1 cellular context compared by ENCODE assay signal in the genomic region with DNA sequence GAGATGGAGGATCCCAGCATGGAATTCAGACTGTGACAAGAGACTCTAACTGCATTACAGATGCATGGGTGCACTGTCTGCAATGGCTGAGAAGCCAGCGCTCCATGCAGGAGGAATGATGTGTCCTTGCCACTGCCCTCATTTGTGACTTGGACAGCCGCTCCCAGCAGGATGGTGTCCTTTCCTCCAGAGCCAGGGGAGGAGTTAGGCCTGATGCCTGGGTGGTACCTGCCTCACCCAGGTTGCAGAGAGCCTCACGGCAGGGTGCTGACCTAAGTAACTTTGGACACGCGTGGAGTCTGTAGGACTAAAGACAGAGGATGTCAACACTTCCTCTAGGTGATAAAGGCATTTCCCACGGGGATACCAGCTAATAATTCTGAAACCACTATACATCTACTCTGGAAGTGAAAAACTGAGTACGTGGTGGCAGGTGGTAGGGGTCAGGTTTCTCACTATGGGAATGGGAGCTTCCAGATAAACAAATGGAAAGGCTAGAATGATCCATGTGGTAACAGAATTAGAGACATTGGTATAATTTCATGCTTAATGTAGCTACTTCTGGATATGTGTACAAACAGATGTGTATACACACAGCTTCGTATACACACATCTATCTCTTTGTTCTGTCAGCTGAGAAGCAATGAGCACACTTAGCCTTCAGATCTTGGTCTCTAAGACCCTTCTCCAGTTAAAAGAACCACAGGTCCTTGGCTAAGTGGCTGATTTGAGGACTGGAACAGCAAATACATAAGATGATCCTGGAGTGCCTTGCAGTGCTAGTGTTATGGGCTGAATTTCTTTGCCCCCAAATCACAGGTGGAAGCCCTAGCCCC.
TF ChIP-seq lines count a peak whose summit lies in the region.

No MANE protein-coding gene starts in this region.

TF ChIP-seq in HepG2, 621 proteins besides CTCF, POLR2A, EP300 and RAD21:
- TF ChIP-seq ZSCAN29 (CRISPR knock-in tag; conservative IDR thresholded peaks at IDR 0.05) (0 out of 2 replicates have a peak, but pooled peaks have one; percentile 72), PHB2 (IDR thresholded peaks at IDR 0.05; ENCODE audit: partially characterized antibody) (no peak), CENPT (CRISPR knock-in tag; IDR thresholded peaks at IDR 0.05; ENCODE audit: low read depth) (0 out of 2 replicates have a peak, but pooled peaks have one; percentile 10), ZNF605 (CRISPR knock-in tag; IDR thresholded peaks at IDR 0.05) (peak; percentile 99), ZNF790 (CRISPR knock-in tag; IDR thresholded peaks at IDR 0.05; ENCODE audit: borderline replicate concordance) (peak; percentile 80; the same call in 1 of the 2 replicates), KAT7 (CRISPR knock-in tag; IDR thresholded peaks at IDR 0.05; ENCODE audit: borderline replicate concordance) (no peak), ZNF446 (CRISPR knock-in tag; IDR thresholded peaks at IDR 0.05) (peak; percentile 56; the same call in 1 of the 2 replicates), ZNF607 (CRISPR knock-in tag; IDR thresholded peaks at IDR 0.05; ENCODE audit: borderline replicate concordance) (peak; percentile 6; the same call in 1 of the 2 replicates), ZNF678 (CRISPR knock-in tag; IDR thresholded peaks at IDR 0.05) (no peak), ZNF354B (CRISPR knock-in tag; IDR thresholded peaks at IDR 0.05) (no peak)
- TF ChIP-seq, protein P1, sequence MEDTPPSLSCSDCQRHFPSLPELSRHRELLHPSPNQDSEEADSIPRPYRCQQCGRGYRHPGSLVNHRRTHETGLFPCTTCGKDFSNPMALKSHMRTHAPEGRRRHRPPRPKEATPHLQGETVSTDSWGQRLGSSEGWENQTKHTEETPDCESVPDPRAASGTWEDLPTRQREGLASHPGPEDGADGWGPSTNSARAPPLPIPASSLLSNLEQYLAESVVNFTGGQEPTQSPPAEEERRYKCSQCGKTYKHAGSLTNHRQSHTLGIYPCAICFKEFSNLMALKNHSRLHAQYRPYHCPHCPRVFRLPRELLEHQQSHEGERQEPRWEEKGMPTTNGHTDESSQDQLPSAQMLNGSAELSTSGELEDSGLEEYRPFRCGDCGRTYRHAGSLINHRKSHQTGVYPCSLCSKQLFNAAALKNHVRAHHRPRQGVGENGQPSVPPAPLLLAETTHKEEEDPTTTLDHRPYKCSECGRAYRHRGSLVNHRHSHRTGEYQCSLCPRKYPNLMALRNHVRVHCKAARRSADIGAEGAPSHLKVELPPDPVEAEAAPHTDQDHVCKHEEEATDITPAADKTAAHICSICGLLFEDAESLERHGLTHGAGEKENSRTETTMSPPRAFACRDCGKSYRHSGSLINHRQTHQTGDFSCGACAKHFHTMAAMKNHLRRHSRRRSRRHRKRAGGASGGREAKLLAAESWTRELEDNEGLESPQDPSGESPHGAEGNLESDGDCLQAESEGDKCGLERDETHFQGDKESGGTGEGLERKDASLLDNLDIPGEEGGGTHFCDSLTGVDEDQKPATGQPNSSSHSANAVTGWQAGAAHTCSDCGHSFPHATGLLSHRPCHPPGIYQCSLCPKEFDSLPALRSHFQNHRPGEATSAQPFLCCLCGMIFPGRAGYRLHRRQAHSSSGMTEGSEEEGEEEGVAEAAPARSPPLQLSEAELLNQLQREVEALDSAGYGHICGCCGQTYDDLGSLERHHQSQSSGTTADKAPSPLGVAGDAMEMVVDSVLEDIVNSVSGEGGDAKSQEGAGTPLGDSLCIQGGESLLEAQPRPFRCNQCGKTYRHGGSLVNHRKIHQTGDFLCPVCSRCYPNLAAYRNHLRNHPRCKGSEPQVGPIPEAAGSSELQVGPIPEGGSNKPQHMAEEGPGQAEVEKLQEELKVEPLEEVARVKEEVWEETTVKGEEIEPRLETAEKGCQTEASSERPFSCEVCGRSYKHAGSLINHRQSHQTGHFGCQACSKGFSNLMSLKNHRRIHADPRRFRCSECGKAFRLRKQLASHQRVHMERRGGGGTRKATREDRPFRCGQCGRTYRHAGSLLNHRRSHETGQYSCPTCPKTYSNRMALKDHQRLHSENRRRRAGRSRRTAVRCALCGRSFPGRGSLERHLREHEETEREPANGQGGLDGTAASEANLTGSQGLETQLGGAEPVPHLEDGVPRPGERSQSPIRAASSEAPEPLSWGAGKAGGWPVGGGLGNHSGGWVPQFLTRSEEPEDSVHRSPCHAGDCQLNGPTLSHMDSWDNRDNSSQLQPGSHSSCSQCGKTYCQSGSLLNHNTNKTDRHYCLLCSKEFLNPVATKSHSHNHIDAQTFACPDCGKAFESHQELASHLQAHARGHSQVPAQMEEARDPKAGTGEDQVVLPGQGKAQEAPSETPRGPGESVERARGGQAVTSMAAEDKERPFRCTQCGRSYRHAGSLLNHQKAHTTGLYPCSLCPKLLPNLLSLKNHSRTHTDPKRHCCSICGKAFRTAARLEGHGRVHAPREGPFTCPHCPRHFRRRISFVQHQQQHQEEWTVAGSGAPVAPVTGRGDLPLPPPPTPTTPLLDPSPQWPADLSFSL (CRISPR knock-in tag; IDR thresholded peaks at IDR 0.05): 0 out of 2 replicates have a peak, but pooled peaks have one; percentile 51
- TF ChIP-seq, protein P2, sequence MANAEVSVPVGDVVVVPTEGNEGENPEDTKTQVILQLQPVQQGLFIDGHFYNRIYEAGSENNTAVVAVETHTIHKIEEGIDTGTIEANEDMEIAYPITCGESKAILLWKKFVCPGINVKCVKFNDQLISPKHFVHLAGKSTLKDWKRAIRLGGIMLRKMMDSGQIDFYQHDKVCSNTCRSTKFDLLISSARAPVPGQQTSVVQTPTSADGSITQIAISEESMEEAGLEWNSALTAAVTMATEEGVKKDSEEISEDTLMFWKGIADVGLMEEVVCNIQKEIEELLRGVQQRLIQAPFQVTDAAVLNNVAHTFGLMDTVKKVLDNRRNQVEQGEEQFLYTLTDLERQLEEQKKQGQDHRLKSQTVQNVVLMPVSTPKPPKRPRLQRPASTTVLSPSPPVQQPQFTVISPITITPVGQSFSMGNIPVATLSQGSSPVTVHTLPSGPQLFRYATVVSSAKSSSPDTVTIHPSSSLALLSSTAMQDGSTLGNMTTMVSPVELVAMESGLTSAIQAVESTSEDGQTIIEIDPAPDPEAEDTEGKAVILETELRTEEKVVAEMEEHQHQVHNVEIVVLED (CRISPR knock-in tag; IDR thresholded peaks at IDR 0.05; ENCODE audit: borderline replicate concordance): no peak
